ENCODE assay signal across 21 cellular contexts in genomic region chr6:35454843-35455110, GRCh38. TPM values are rescaled to one million over a fixed set of nuclear protein-coding genes. Genes with fewer than 3 reads are reported as not detected.
DNase-seq lines count a peak whose midpoint lies in the region; ATAC-seq and TF ChIP-seq lines count a peak whose summit lies in the region.
"Had no signal": no experiment of that assay in that cellular context is flagged by ENCODE, and none has a peak within 500 bp of the region (broad histone marks: within the 10 kb centered on the region; RNA-seq: fewer than 3 reads in every experiment).

No MANE protein-coding gene starts in this region.

- no peak overlapping the region for H2BK15ac ChIP-seq in H9 (ENCODE audit: low read depth, low read length)

- no peaks in the 10 kb centered on the region for H3K79me2 ChIP-seq in H9 (ENCODE audit: insufficient read depth, low read length)
- H3K79me2 ChIP-seq in Loucy (ENCODE audit: insufficient read depth, low read length): peaks cover 33% of the 10 kb centered on the region
- H3K79me2 ChIP-seq in parathyroid adenoma: no peaks in the 10 kb centered on the region

- no peak overlapping the region for H3K27ac ChIP-seq in H9 (ENCODE audit: insufficient read length, low read depth, low read length)
- peak overlapping the region; percentile 73 for H3K27ac ChIP-seq in epithelial cell of prostate
- no peak overlapping the region for H3K27ac ChIP-seq in parathyroid adenoma
- H3K27ac ChIP-seq in body of pancreas: no peak overlapping the region
- H3K27ac ChIP-seq: left lung, PC-9, upper lobe of left lung had no signal

- no peak overlapping the region for H4K91ac ChIP-seq in H9 (ENCODE audit: insufficient read length, low read depth, low read length)

- no peaks in the 10 kb centered on the region for H3F3A ChIP-seq in Loucy (ENCODE audit: low read depth)

- DNase-seq in H9 (no peak), epithelial cell of prostate (ENCODE audit: low read depth, low spot score) (no peak), body of pancreas (no peak)
- no peak for DNase-seq in activated naive CD4-positive, alpha-beta T cell treated with Interleukin-2 at 50 U/mL for 16 hours
- DNase-seq: activated CD8-positive, alpha-beta memory T cell treated with anti-CD3 and anti-CD28 coated beads for 24 hours; Calu3; central memory CD4-positive, alpha-beta T cell; left lung; NCI-H1436 treated with DMSO at 0.1 percent for 48 hours; PC-9; stimulated activated naive CD4-positive, alpha-beta T cell; T-helper 9 cell; upper lobe of left lung had no signal

- no peak overlapping the region for H3K14ac ChIP-seq in H9 (ENCODE audit: insufficient read depth, low read length)

- no peak overlapping the region for H3K56ac ChIP-seq in H9 (ENCODE audit: insufficient read length, low read depth, low read length)

- no peak overlapping the region for H3K9ac ChIP-seq in H9 (ENCODE audit: extremely low read depth, insufficient read length, low read length)
- peak overlapping the region; percentile 80 for H3K9ac ChIP-seq in Loucy (ENCODE audit: low read depth, low read length, poor library complexity, severe bottlenecking)
- H3K9ac ChIP-seq in parathyroid adenoma: no peak overlapping the region

- WGBS in H9 (ENCODE audit: extremely low coverage, insufficient read length, low lambda C conversion rate): no CpG with 5 or more reads among the region's 4 CpGs
- 86 to 90% methylated on average over 4 of the region's 4 CpGs for WGBS in body of pancreas, 2 donors

- 0 out of 2 replicates have a peak, but pooled peaks cover 7% of the 10 kb centered on the region for H3K4me1 ChIP-seq in H9 (ENCODE audit: insufficient read depth, low read length)
- peaks cover 28% of the 10 kb centered on the region for H3K4me1 ChIP-seq in Loucy (ENCODE audit: insufficient read depth, low read length, poor library complexity, severe bottlenecking)
- peaks cover 17% of the 10 kb centered on the region for H3K4me1 ChIP-seq in parathyroid adenoma
- peaks cover 23% of the 10 kb centered on the region for H3K4me1 ChIP-seq in body of pancreas

- no peak for TF ChIP-seq POLR2A in body of pancreas (IDR thresholded peaks at IDR 0.05)

- H4K5ac ChIP-seq in H9 (ENCODE audit: insufficient read length, low read depth, low read length): no peak overlapping the region

- no peak overlapping the region for H2BK5ac ChIP-seq in H9 (ENCODE audit: insufficient read length, low read length)

- H3K36me3 Mint-ChIP-seq in H9 (ENCODE audit: insufficient read depth in 1 of 3, low read depth in 3 of 3): peaks cover 19 to 28% (median 26%) of the 10 kb centered on the region in 3 experiments

- no peak overlapping the region for H4K8ac ChIP-seq in H9 (replicated peaks; ENCODE audit: insufficient read length, low read depth, low read length)

- H2AFZ ChIP-seq in H9 (ENCODE audit: low read length): no peak overlapping the region
- H2AFZ ChIP-seq in Loucy (ENCODE audit: low read length): no peak overlapping the region
- no peak overlapping the region for H2AFZ ChIP-seq in parathyroid adenoma
- H2AFZ ChIP-seq: PC-9 had no signal

- H3T11ph ChIP-seq in H9 (ENCODE audit: low read length): no peak overlapping the region

- H4K20me1 ChIP-seq in H9 (ENCODE audit: control insufficient read depth, insufficient read depth, insufficient read length): no peaks in the 10 kb centered on the region
- peaks cover 14% of the 10 kb centered on the region for H4K20me1 ChIP-seq in Loucy (ENCODE audit: insufficient read depth, low read length, poor library complexity, severe bottlenecking)

- H3K4me1 Mint-ChIP-seq in H9: peaks cover 28 to 49% of the 10 kb centered on the region in 2 experiments

- no peak overlapping the region for H2BK12ac ChIP-seq in H9 (ENCODE audit: insufficient read length, low read depth, low read length)

- H3K4me3 Mint-ChIP-seq in H9: peak overlapping the region; percentile 3 to 64; a peak in 3 of 5 replicates

- no peak overlapping the region for H2BK20ac ChIP-seq in H9 (ENCODE audit: low read depth, low read length, poor library complexity, severe bottlenecking)

- H3K23me2 ChIP-seq in H9 (ENCODE audit: insufficient read length, low read depth, low read length, poor library complexity, severe bottlenecking): peaks cover 5% of the 10 kb centered on the region

- H3K9me2 ChIP-seq in Loucy (replicated peaks; ENCODE audit: low read depth, low read length): no peaks in the 10 kb centered on the region

- no peak overlapping the region for H3K4me3 ChIP-seq in Loucy (ENCODE audit: low read length, poor library complexity, severe bottlenecking)
- no peak overlapping the region for H3K4me3 ChIP-seq in parathyroid adenoma (ENCODE audit: low read depth, low read length)
- no peak overlapping the region for H3K4me3 ChIP-seq in body of pancreas
- H3K4me3 ChIP-seq: left lung, PC-9, upper lobe of left lung had no signal

- peaks cover 17% of the 10 kb centered on the region for H3K27me3 Mint-ChIP-seq in H9 (ENCODE audit: low read depth)

- no peak overlapping the region for H2BK120ac ChIP-seq in H9 (ENCODE audit: low read depth, low read length, poor library complexity, severe bottlenecking)

- H2AK5ac ChIP-seq in H9 (ENCODE audit: insufficient read length, low read length): no peak overlapping the region

- no peak overlapping the region for H3K4ac ChIP-seq in H9 (ENCODE audit: low read depth, low read length)

- H3K27ac Mint-ChIP-seq in H9: peak overlapping the region in 2 of 3 experiments; percentile 86 to 87; a peak in 3 of 7 replicates

- no peaks in the 10 kb centered on the region for H3K27me3 ChIP-seq in H9 (ENCODE audit: insufficient read depth, low read length)
- H3K27me3 ChIP-seq in Loucy (ENCODE audit: insufficient read depth, low read length, poor library complexity, severe bottlenecking): no peaks in the 10 kb centered on the region
- no peaks in the 10 kb centered on the region for H3K27me3 ChIP-seq in parathyroid adenoma (ENCODE audit: control insufficient read depth, insufficient read depth, low read length)
- H3K27me3 ChIP-seq in body of pancreas: no peaks in the 10 kb centered on the region
- H3K27me3 ChIP-seq: left lung, upper lobe of left lung had no signal

- intact Hi-C loops in body of pancreas (cut with DNase I): loop anchor here (5.0 kb wide), 1 partner anchor 157 kb away; the partner anchor contains the start of gene DEF6

- no peak overlapping the region for H3K4me2 ChIP-seq in H9 (ENCODE audit: insufficient read depth, insufficient read length, low read length)
- peak overlapping the region; percentile 99 for H3K4me2 ChIP-seq in Loucy (ENCODE audit: low read depth, low read length, poor library complexity, severe bottlenecking)
- peak overlapping the region; percentile 64 for H3K4me2 ChIP-seq in parathyroid adenoma (ENCODE audit: low read length)

- H3K36me3 ChIP-seq in Loucy (ENCODE audit: insufficient read depth, low read length) (no peaks in the 10 kb centered on the region), parathyroid adenoma (ENCODE audit: control insufficient read depth, insufficient read depth, low read length) (no peaks in the 10 kb centered on the region), body of pancreas (replicated peaks in 1 of 2; ENCODE audit: insufficient read depth in 1 of 2, low read depth in 2 of 2) (no peaks in the 10 kb centered on the region)

- H3K18ac ChIP-seq in H9 (ENCODE audit: insufficient read length, low read depth, low read length): no peak overlapping the region

- H3K9me3 ChIP-seq in H9 (ENCODE audit: control insufficient read depth, low read depth, low read length): no peaks in the 10 kb centered on the region
- no peaks in the 10 kb centered on the region for H3K9me3 ChIP-seq in Loucy (ENCODE audit: insufficient read depth, low read depth, low read length)
- H3K9me3 ChIP-seq in parathyroid adenoma (ENCODE audit: control insufficient read depth, low read length): no peaks in the 10 kb centered on the region
- no peaks in the 10 kb centered on the region for H3K9me3 ChIP-seq in body of pancreas
- H3K9me3 ChIP-seq: left lung, upper lobe of left lung had no signal

- no peaks in the 10 kb centered on the region for H3K9me3 Mint-ChIP-seq in H9

- H3K79me1 ChIP-seq in H9 (ENCODE audit: insufficient read depth, low read depth, low read length, poor library complexity, severe bottlenecking): no peaks in the 10 kb centered on the region

- no peak for ATAC-seq in body of pancreas
- no peak for ATAC-seq in GM18861 (IDR thresholded peaks at IDR 0.05; ENCODE audit: unreplicated experiment)
- ATAC-seq: left lung had no signal

- TF ChIP-seq CTCF in H9 (conservative IDR thresholded peaks at IDR 0.05) (no peak), Loucy (conservative IDR thresholded peaks at IDR 0.05; ENCODE audit: low read length) (no peak), parathyroid adenoma (IDR thresholded peaks at IDR 0.05) (no peak), body of pancreas (IDR thresholded peaks at IDR 0.05) (no peak)

- H3K23ac ChIP-seq in H9 (ENCODE audit: insufficient read length, low read depth, low read length): no peak overlapping the region

RNA-seq across cellular contexts. Expression of gene FANCE, which starts 2.6 kb away (rescaled TPM):
- 8.4 and 10.9 TPM in 2 replicates for total RNA-seq in H9 (2021)
- total RNA-seq in body of pancreas: 1 to 10 TPM; 4.9 to 9.2 TPM

RNA-seq across cellular contexts. Expression of gene RPL10A, which starts 13.4 kb away (rescaled TPM):
- total RNA-seq in H9 (2021) (1,826 and 1,830 TPM in 2 replicates), body of pancreas (100 to 1,000 TPM; 563 to 782 TPM)

RNA-seq across cellular contexts. Expression of gene TEAD3, which starts 42.1 kb away (rescaled TPM):
- 24.3 and 27.0 TPM in 2 replicates for total RNA-seq in H9 (2021)
- total RNA-seq in body of pancreas: 1 to 10 TPM; 6.5 to 8.9 TPM
- total RNA-seq: mononuclear cell had no signal

RNA-seq across cellular contexts. Expression of gene TULP1, which starts 57.9 kb away (rescaled TPM):
- 0.29 TPM in 1 of 2 replicates, not detected in the other for total RNA-seq in H9 (2021)
- not detected for total RNA-seq in body of pancreas
- total RNA-seq: Calu3, esophagus mucosa, glomerular endothelial cell, H4, left lung, M059J, mononuclear cell, PC-9, upper lobe of left lung had no signal
